Comparison of ENCODE assay signal across 1 cellular context in genomic region chr18:24212939-24213338, GRCh38.
TF ChIP-seq lines count a peak whose summit lies in the region.

No MANE protein-coding gene starts in this region.

TF ChIP-seq in HepG2, 621 proteins besides CTCF, POLR2A, EP300 and RAD21 (continued from another document):
- TF ChIP-seq BORCS8-MEF2B (CRISPR knock-in tag; IDR thresholded peaks at IDR 0.05) (no peak), ZNF850 (CRISPR knock-in tag; conservative IDR thresholded peaks at IDR 0.05) (no peak), CSRNP2 (CRISPR knock-in tag; conservative IDR thresholded peaks at IDR 0.05; ENCODE audit: low read depth) (no peak), PRDM10 (CRISPR knock-in tag; IDR thresholded peaks at IDR 0.05; ENCODE audit: low read depth) (no peak), ZNF772 (CRISPR knock-in tag; IDR thresholded peaks at IDR 0.05) (no peak), HOXA7 (CRISPR knock-in tag; IDR thresholded peaks at IDR 0.05) (no peak), STAT6 (CRISPR knock-in tag; IDR thresholded peaks at IDR 0.05; ENCODE audit: borderline replicate concordance) (no peak), ZNF446 (CRISPR knock-in tag; IDR thresholded peaks at IDR 0.05) (no peak), ZBTB21 (CRISPR knock-in tag; IDR thresholded peaks at IDR 0.05) (no peak)
